In the genomic region with DNA sequence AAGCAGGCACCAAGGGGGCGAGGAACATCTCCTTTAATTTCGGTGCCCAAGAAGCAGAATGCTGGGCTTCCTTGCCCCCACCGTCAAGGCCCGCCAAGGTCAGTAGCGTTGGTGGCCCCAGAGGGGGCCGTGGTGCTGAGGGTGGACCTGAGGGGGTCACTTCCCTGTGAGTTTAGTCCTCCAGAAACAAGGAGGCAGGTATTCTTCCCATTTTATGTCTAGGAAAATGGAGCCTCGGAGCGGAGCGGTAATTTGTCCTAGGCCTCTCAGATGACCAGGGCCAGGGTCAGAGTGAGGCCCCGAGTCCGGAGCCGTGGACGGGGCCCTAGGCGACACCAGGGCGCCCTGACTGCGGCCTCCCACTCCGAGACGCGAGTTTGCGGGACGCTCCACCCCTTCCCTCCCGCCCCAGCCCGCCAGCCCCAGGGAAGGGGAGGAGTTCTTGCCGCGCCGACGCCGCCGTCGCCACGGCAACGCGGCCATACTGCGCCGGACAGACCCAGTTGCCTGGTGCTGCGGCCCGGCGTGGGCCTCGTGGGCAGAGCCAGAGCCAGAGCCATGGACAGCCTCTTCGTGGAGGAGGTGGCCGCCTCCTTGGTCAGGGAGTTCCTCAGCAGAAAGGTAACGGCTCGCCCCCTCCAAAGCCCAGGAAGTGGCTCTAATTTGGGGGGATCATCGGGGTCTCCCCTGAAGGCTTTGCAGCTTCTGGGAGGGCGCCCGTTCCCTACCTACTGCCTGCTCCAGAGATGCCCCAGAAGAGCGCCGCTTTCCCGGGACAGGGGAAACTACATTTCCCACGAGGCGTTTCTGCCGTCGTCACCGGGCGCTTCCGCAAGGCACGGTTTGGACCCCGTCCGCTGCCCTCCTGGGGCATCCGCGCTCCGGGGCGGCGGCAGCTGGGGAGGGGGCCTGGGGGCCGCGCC, we compare ENCODE assay signal across 8 cellular contexts. TPM values are rescaled to one million over a fixed set of nuclear protein-coding genes. Genes with fewer than 3 reads are reported as not detected.
DNase-seq lines count a peak whose midpoint lies in the region; ATAC-seq, FAIRE-seq and TF ChIP-seq lines count a peak whose summit lies in the region.

A gene (plus strand): TSS at position 482 of the 923 bp plus-strand sequence. CDS start 77 bp downstream, at position 559.

- no peaks in the 10 kb centered on the region for H3K9me3 Mint-ChIP-seq in activated naive CD8-positive, alpha-beta T cell treated with anti-CD3 and anti-CD28 coated beads, Interleukin-2, amount 50 U/mL, for 24 hours

- peak within 1 kb of the TSS; percentile 40 for H3K9ac ChIP-seq in SU-DHL-6 (ENCODE audit: low read length)

- H3K9me3 ChIP-seq in SU-DHL-6 (ENCODE audit: insufficient read depth, low read length) (no peaks in the 10 kb centered on the region), cardiac muscle cell (ENCODE audit: low read depth) (no peaks in the 10 kb centered on the region), pancreas (no peaks in the 10 kb centered on the region), tibial artery (no peaks in the 10 kb centered on the region)

- no peaks in the 10 kb centered on the region for H3K36me3 Mint-ChIP-seq in activated naive CD8-positive, alpha-beta T cell treated with anti-CD3 and anti-CD28 coated beads, Interleukin-2, amount 50 U/mL, for 24 hours (ENCODE audit: low read depth)

- peak; percentile 78 for DNase-seq in DMS153 (lab: John Stamatoyannopoulos, UW)
- peak; percentile 56 for DNase-seq in Kasumi-1 (lab: John Stamatoyannopoulos, UW)
- DNase-seq in activated naive CD8-positive, alpha-beta T cell treated with anti-CD3 and anti-CD28 coated beads, Interleukin-2, amount 50 U/mL, for 24 hours, result peak; percentile 75
- DNase-seq in cardiac muscle cell (ENCODE audit: low read depth in 1 of 2, low spot score in 1 of 2), result peak; percentile 81 to 91
- peak; percentile 79 to 93 (median 85) for DNase-seq in pancreas
- DNase-seq in tibial artery, result peak; percentile 78 to 94

- no peaks in the 10 kb centered on the region for H4K20me1 ChIP-seq in SU-DHL-6 (ENCODE audit: low read depth, low read length)

- no peaks in the 10 kb centered on the region for H3K79me2 ChIP-seq in SU-DHL-6 (ENCODE audit: insufficient read depth, low read length)

- intact Hi-C loops in pancreas (cut with DNase I), result no loop called here
- intact Hi-C loops in tibial artery (cut with DNase I; ENCODE audit: low total_unique reads), result no loop called here

- peak within 1 kb of the TSS; percentile 86 for H3K4me3 Mint-ChIP-seq in activated naive CD8-positive, alpha-beta T cell treated with anti-CD3 and anti-CD28 coated beads, Interleukin-2, amount 50 U/mL, for 24 hours

- FAIRE-seq in pancreas (lab: Jason Lieb, UNC), result no peak

- ATAC-seq in GM21786 (IDR thresholded peaks at IDR 0.05; ENCODE audit: unreplicated experiment) (peak; percentile 71), pancreas (peak; percentile 92 to 97 (median 95))
- ATAC-seq in activated naive CD8-positive, alpha-beta T cell treated with anti-CD3 and anti-CD28 coated beads, Interleukin-2, amount 50 U/mL, for 24 hours, result peak; percentile 87

- H3K4me1 Mint-ChIP-seq in activated naive CD8-positive, alpha-beta T cell treated with anti-CD3 and anti-CD28 coated beads, Interleukin-2, amount 50 U/mL, for 24 hours, result peaks cover 4% of the 10 kb centered on the region

- 6 to 8% methylated on average over 64 to 66 of the region's 66 CpGs for WGBS in pancreas, 2 donors

- TF ChIP-seq CTCF in SU-DHL-6 (IDR thresholded peaks at IDR 0.05; ENCODE audit: insufficient read depth, low read length, poor library complexity, severe bottlenecking) (no peak), cardiac muscle cell (IDR thresholded peaks at IDR 0.05; ENCODE audit: low read depth, low read length) (no peak), pancreas (IDR thresholded peaks at IDR 0.05) (no peak), tibial artery (IDR thresholded peaks at IDR 0.05) (no peak)

- H3K27ac Mint-ChIP-seq in activated naive CD8-positive, alpha-beta T cell treated with anti-CD3 and anti-CD28 coated beads, Interleukin-2, amount 50 U/mL, for 24 hours, result peak within 1 kb of the TSS; percentile 85

- peak within 1 kb of the TSS; percentile 62 for H2AFZ ChIP-seq in SU-DHL-6 (ENCODE audit: low read depth, low read length, severe bottlenecking)

- no peaks in the 10 kb centered on the region for H3K9me2 ChIP-seq in SU-DHL-6 (replicated peaks; ENCODE audit: insufficient read depth, low read length)

- H3K27ac ChIP-seq in SU-DHL-6 (ENCODE audit: low read depth, low read length) (no peak within 1 kb of the TSS), cardiac muscle cell (peak within 1 kb of the TSS; percentile 44), pancreas (peak within 1 kb of the TSS; percentile 68 to 79 (median 74)), tibial artery (peak within 1 kb of the TSS; percentile 84 to 88)

- H3K4me2 ChIP-seq in SU-DHL-6 (ENCODE audit: low read depth, low read length, poor library complexity, severe bottlenecking), result peak within 1 kb of the TSS; percentile 48

- H3K27me3 ChIP-seq in SU-DHL-6 (ENCODE audit: low read length) (no peaks in the 10 kb centered on the region), cardiac muscle cell (no peaks in the 10 kb centered on the region), pancreas (no peaks in the 10 kb centered on the region), tibial artery (no peaks in the 10 kb centered on the region)

- H3F3A ChIP-seq in SU-DHL-6 (ENCODE audit: insufficient read depth), result no peaks in the 10 kb centered on the region

- H3K27me3 Mint-ChIP-seq in activated naive CD8-positive, alpha-beta T cell treated with anti-CD3 and anti-CD28 coated beads, Interleukin-2, amount 50 U/mL, for 24 hours, result no peaks in the 10 kb centered on the region

- H3K4me3 ChIP-seq in SU-DHL-6 (ENCODE audit: insufficient read depth, low read length, poor library complexity, severe bottlenecking) (peak within 1 kb of the TSS; percentile 45), cardiac muscle cell (peak within 1 kb of the TSS; percentile 82), pancreas (peak within 1 kb of the TSS; percentile 69 to 92 (median 85)), tibial artery (peak within 1 kb of the TSS; percentile 74 to 79)

- no peaks in the 10 kb centered on the region for H3K4me1 ChIP-seq in cardiac muscle cell (ENCODE audit: low read depth)
- H3K4me1 ChIP-seq in pancreas, result peaks cover 0 to 2% (median 0%) of the 10 kb centered on the region in 3 donors
- peaks cover 0 to 44% (median 18%) of the 10 kb centered on the region in 4 donors for H3K4me1 ChIP-seq in tibial artery

- H3K36me3 ChIP-seq in SU-DHL-6 (ENCODE audit: low read length) (no peaks in the 10 kb centered on the region), cardiac muscle cell (no peaks in the 10 kb centered on the region), pancreas (no peaks in the 10 kb centered on the region), tibial artery (no peaks in the 10 kb centered on the region)

RNA-seq across cellular contexts. Expression of the gene that starts here (rescaled TPM):
- total RNA-seq in cardiac muscle cell (5.7 and 7.5 TPM in 2 replicates), pancreas (1 to 10 TPM; 2.9 to 4.9 (median 3.5) TPM)
- polyA plus RNA-seq in cardiac muscle cell (2.7 and 4.1 TPM in 2 replicates), pancreas (1 to 10 TPM; 3.9 to 4.3 TPM)
